24 cellular contexts compared by ENCODE assay signal in genomic region chr3:108513961-108514360, GRCh38. TPM values are rescaled to one million over a fixed set of nuclear protein-coding genes. Genes with fewer than 3 reads are reported as not detected.
DNase-seq lines count a peak whose midpoint lies in the region; ATAC-seq and TF ChIP-seq lines count a peak whose summit lies in the region.
"Had no signal": no experiment of that assay in that cellular context is flagged by ENCODE, and none has a peak within 500 bp of the region (broad histone marks: within the 10 kb centered on the region; RNA-seq: fewer than 3 reads in every experiment).

No MANE protein-coding gene starts in this region.

- no peak overlapping the region for H3K27ac ChIP-seq in heart left ventricle
- H3K27ac ChIP-seq: gastrocnemius medialis, psoas muscle had no signal

- H3K4me3 ChIP-seq in choroid plexus epithelial cell (ENCODE audit: low read depth, low read length) (no peak overlapping the region), heart left ventricle (no peak overlapping the region)
- H3K4me3 ChIP-seq: gastrocnemius medialis, psoas muscle had no signal

- intact Hi-C loops in heart left ventricle (cut with DNase I) = no loop called here

- no peaks in the 10 kb centered on the region for H3K27me3 ChIP-seq in heart left ventricle
- H3K27me3 ChIP-seq: gastrocnemius medialis had no signal

- DNase-seq in EH (ENCODE audit: low read depth) = peak; percentile 24
- peak; percentile 78 for DNase-seq in LHCN-M2 (ENCODE audit: low read depth)
- DNase-seq in choroid plexus epithelial cell (ENCODE audit: low read depth) = peak; percentile 65
- peak; percentile 61 for DNase-seq in myocyte (ENCODE audit: low read depth)
- no peak for DNase-seq in activated CD4-positive, alpha-beta T cell treated with anti-CD3 and anti-CD28 coated beads, Interleukin-2, amount 50 U/mL, for 4 hours
- DNase-seq in heart left ventricle = no peak
- DNase-seq: activated CD4-positive, alpha-beta memory T cell treated with anti-CD3 and anti-CD28 coated beads, Interleukin-2, amount 10 ng/mL, durations not matched to agents 7 days and 5 days; activated CD4-positive, CD25-positive, alpha-beta regulatory T cell; activated effector memory CD4-positive, alpha-beta T cell treated with anti-CD3 and anti-CD28 coated beads, Interleukin-2, amount 50 U/mL, for 16 hours; CD4-positive, alpha-beta T cell; DMS 273 treated with DMSO at 0.1 percent for 48 hours; gastrocnemius medialis; KBM-7; MV-4-11; NCI-H1930; NCI-H345; NK-92 treated with Interleukin-12 subunit alpha and Interleukin-12 subunit beta, amount 100 ng/mL, for 24 hours; psoas muscle; small intestine; stimulated activated CD4-positive, alpha-beta T cell treated with anti-CD3 and anti-CD28 coated beads, Interleukin-2, amount 100 ng/mL, for 24 hours; T-helper 9 cell had no signal

- TF ChIP-seq CTCF in choroid plexus epithelial cell (conservative IDR thresholded peaks at IDR 0.05; ENCODE audit: low read depth, low read length) = no peak
- no peak for TF ChIP-seq CTCF in heart left ventricle (IDR thresholded peaks at IDR 0.05)

- ATAC-seq in heart left ventricle (no peak), GM18502 (IDR thresholded peaks at IDR 0.05; ENCODE audit: poor library complexity, unreplicated experiment) (no peak)
- ATAC-seq: gastrocnemius medialis; psoas muscle; stimulated activated memory B cell treated with anti-CD40 and anti-IgM and Interleukin-4, amounts not matched to agents 10 μg/mL and 1 μg/mL and 100 μg/mL, for 72 hours had no signal

- TF ChIP-seq POLR2A in heart left ventricle (IDR thresholded peaks at IDR 0.05) = no peak

- WGBS in heart left ventricle, 4 donors = 54 to 68% (median 58%) methylated on average over 3 of the region's 3 CpGs

- H3K4me1 ChIP-seq in heart left ventricle = peaks cover 0 to 9% (median 0%) of the 10 kb centered on the region in 12 donors
- H3K4me1 ChIP-seq: psoas muscle had no signal

- no peaks in the 10 kb centered on the region for H3K9me3 ChIP-seq in heart left ventricle
- H3K9me3 ChIP-seq: gastrocnemius medialis, psoas muscle had no signal

- H3K36me3 ChIP-seq in heart left ventricle = no peaks in the 10 kb centered on the region
- H3K36me3 ChIP-seq: gastrocnemius medialis had no signal

RNA-seq across cellular contexts. Expression of gene MYH15, which starts 3.6 kb away (rescaled TPM):
- total RNA-seq in LHCN-M2 (2014; rRNA removed) = 5.2 and 5.6 TPM in 2 replicates
- 0.22 TPM for polyA plus RNA-seq in LHCN-M2 (2012)
- total RNA-seq in myocyte = 0.19 and 0.42 TPM in 2 replicates
- polyA plus RNA-seq in myocyte (2012) = 0.19 TPM
- 1 to 10 TPM in 1 of 9 donors, under 1 TPM in 8; 0.08 to 1.2 (median 0.35) TPM for total RNA-seq in heart left ventricle
- polyA plus RNA-seq in heart left ventricle = under 1 TPM; 0.14 to 0.27 TPM
- total RNA-seq: kidney epithelial cell had no signal

Comparison
In these comparisons a context has a peak if more than half of its experiments do, and no peak if none do; other contexts are left out.
1. DNase-seq: peak in EH (single experiment), LHCN-M2 (single experiment), choroid plexus epithelial cell (single experiment) and myocyte (single experiment); none in activated CD4-positive, alpha-beta T cell treated with anti-CD3 and anti-CD28 coated beads, Interleukin-2, amount 50 U/mL, for 4 hours (0 of 2) and heart left ventricle (0 of 5).